ENCODE assay signal across 11 cellular contexts in genomic region chr2:224882291-224883171, GRCh38.
DNase-seq lines count a peak whose midpoint lies in the region; ATAC-seq, FAIRE-seq and TF ChIP-seq lines count a peak whose summit lies in the region.
"Had no signal": no experiment of that assay in that cellular context is flagged by ENCODE, and none has a peak within 500 bp of the region (broad histone marks: within the 10 kb centered on the region; RNA-seq: fewer than 3 reads in every experiment).

No MANE protein-coding gene starts in this region.

- no peaks in the 10 kb centered on the region for H3K27me3 Mint-ChIP-seq in natural killer cell treated with Interleukin-12 subunit alpha and Interleukin-12 subunit beta and Interleukin-15 and Interleukin-18, amount 100 ng/mL, for 72 hours

- WGBS in transverse colon (ENCODE audit: low coverage in 1 of 2), 2 donors = 61 to 62% methylated on average over 4 of the region's 4 CpGs

- TF ChIP-seq CTCF in transverse colon (IDR thresholded peaks at IDR 0.05) = no peak

- H3K4me1 Mint-ChIP-seq in natural killer cell treated with Interleukin-12 subunit alpha and Interleukin-12 subunit beta and Interleukin-15 and Interleukin-18, amount 100 ng/mL, for 72 hours (ENCODE audit: low read depth in 2 of 2) = peaks cover 36 to 53% of the 10 kb centered on the region in 2 donors

- TF ChIP-seq POLR2A in transverse colon (IDR thresholded peaks at IDR 0.05) = no peak

- H3K27me3 ChIP-seq in transverse colon = no peaks in the 10 kb centered on the region
- H3K27me3 ChIP-seq: upper lobe of left lung had no signal

- H3K4me3 Mint-ChIP-seq in natural killer cell treated with Interleukin-12 subunit alpha and Interleukin-12 subunit beta and Interleukin-15 and Interleukin-18, amount 100 ng/mL, for 72 hours = no peak overlapping the region

- TF ChIP-seq EP300 in transverse colon (IDR thresholded peaks at IDR 0.05; ENCODE audit: low read depth) = no peak

- H3K4me1 ChIP-seq in transverse colon = peaks cover 0 to 4% (median 0%) of the 10 kb centered on the region in 4 donors

- H3K27ac Mint-ChIP-seq in natural killer cell treated with Interleukin-12 subunit alpha and Interleukin-12 subunit beta and Interleukin-15 and Interleukin-18, amount 100 ng/mL, for 72 hours = peak overlapping the region; percentile 54 to 77

- no peaks in the 10 kb centered on the region for H3K36me3 ChIP-seq in transverse colon

- no peak for FAIRE-seq in HTR-8/SVneo (lab: Jason Lieb, UNC)

- H3K9me3 Mint-ChIP-seq in natural killer cell treated with Interleukin-12 subunit alpha and Interleukin-12 subunit beta and Interleukin-15 and Interleukin-18, amount 100 ng/mL, for 72 hours = no peaks in the 10 kb centered on the region

- in situ Hi-C loops in transverse colon (cut with MboI; ENCODE audit: low pct_ligation_motif_present in 1 of 4, low pct_unique_long_range_greater_than_20kb in 1 of 4, low sequenced_read_pairs in 3 of 4) = no loop called here

- peaks cover 74% of the 10 kb centered on the region for H3K36me3 Mint-ChIP-seq in natural killer cell treated with Interleukin-12 subunit alpha and Interleukin-12 subunit beta and Interleukin-15 and Interleukin-18, amount 100 ng/mL, for 72 hours

- no peak overlapping the region for H3K27ac ChIP-seq in transverse colon
- H3K27ac ChIP-seq: upper lobe of left lung had no signal

- no peak for ATAC-seq in natural killer cell treated with Interleukin-12 subunit alpha and Interleukin-12 subunit beta and Interleukin-15 and Interleukin-18, amount 100 ng/mL, for 72 hours
- no peak for ATAC-seq in GM21390 (IDR thresholded peaks at IDR 0.05; ENCODE audit: unreplicated experiment)

- H3K4me3 ChIP-seq in transverse colon = no peak overlapping the region
- H3K4me3 ChIP-seq: upper lobe of left lung had no signal

- peak; percentile 64 for DNase-seq in Daoy (ENCODE audit: low read depth)
- peak; percentile 13 for DNase-seq in HTR-8/SVneo (ENCODE audit: insufficient read length, low spot score)
- peak; percentile 84 for DNase-seq in astrocyte of the hippocampus (ENCODE audit: low read depth, low spot score)
- DNase-seq in natural killer cell treated with Interleukin-12 subunit alpha and Interleukin-12 subunit beta and Interleukin-15 and Interleukin-18, amount 100 ng/mL, for 72 hours (ENCODE audit: low spot score) = no peak
- DNase-seq in RPMI8226 = no peak
- DNase-seq in transverse colon = no peak
- no peak for DNase-seq in NCI-H187 treated with DMSO at 0.1 percent for 48 hours (lab: John Stamatoyannopoulos, UW)
- DNase-seq: effector CD4-positive, alpha-beta T cell; T1000; upper lobe of left lung had no signal

- intact Hi-C loops in transverse colon (cut with DNase I; ENCODE audit: low total_unique reads) = no loop called here

- H3K9me3 ChIP-seq in transverse colon = no peaks in the 10 kb centered on the region
- H3K9me3 ChIP-seq: upper lobe of left lung had no signal

Comparison
In these comparisons a context has a peak if more than half of its experiments do, and no peak if none do; other contexts are left out.
1. DNase-seq: peak in Daoy (single experiment), HTR-8/SVneo (single experiment) and astrocyte of the hippocampus (single experiment); none in natural killer cell treated with Interleukin-12 subunit alpha and Interleukin-12 subunit beta and Interleukin-15 and Interleukin-18, amount 100 ng/mL, for 72 hours (single experiment), RPMI8226 (single experiment), transverse colon (single experiment) and NCI-H187 treated with DMSO at 0.1 percent for 48 hours (single experiment).